In genomic region chr5:147369742-147370374, GRCh38 we compare ENCODE assay signal across 8 cellular contexts.
A peak's percentile ranks its signal among the peaks of the same experiment; 100 is the strongest.
DNase-seq lines count a peak whose midpoint lies in the region; ATAC-seq, FAIRE-seq and TF ChIP-seq lines count a peak whose summit lies in the region.

No MANE protein-coding gene starts in this region.

- H3K4me2 ChIP-seq in A549 = no peak overlapping the region

- DNase-seq in A549 (ENCODE audit: low read depth in 1 of 2, low spot score in 1 of 2) (peak; percentile 15 to 20), HFFc6 (peak; percentile 22), SK-MEL-5 (ENCODE audit: low read depth, low spot score) (peak; percentile 61), iris pigment epithelial cell (ENCODE audit: low read depth) (peak; percentile 20), T-helper 17 cell (no peak)
- no peak for DNase-seq in NK-92 treated with Interleukin-12 subunit alpha and Interleukin-12 subunit beta, amount 100 ng/mL, for 24 hours (lab: John Stamatoyannopoulos, UW)
- DNase-seq in stimulated activated CD4-positive, alpha-beta T cell treated with anti-CD3 and anti-CD28 coated beads, Interleukin-4, amount 100 ng/mL, for 1 hour = no peak

- H3K4me1 ChIP-seq in A549 = no peaks in the 10 kb centered on the region

- in situ Hi-C loops in SK-MEL-5 (cut with HindIII; ENCODE audit: low pct_unique_long_range_greater_than_20kb, low sequenced_read_pairs) = no loop called here

- TF ChIP-seq CTCF in A549 (IDR thresholded peaks at IDR 0.05) = peak; percentile 64
- peak; percentile 81 for TF ChIP-seq CTCF in HFFc6 (IDR thresholded peaks at IDR 0.05)

- CTCF ChIA-PET in A549 (lab: Yijun Ruan, JAX) = interaction anchor here (0.5 to 5.5 kb wide), 35 partner anchors 9 to 831 kb away, joined by 3 to 65 read pairs (median 4); partner anchors contain the start of gene STK32A

- no peak overlapping the region for H3K4me3 Mint-ChIP-seq in HFFc6
- H3K4me3 Mint-ChIP-seq in T-helper 17 cell = no peak overlapping the region

- no peak overlapping the region for H3K4me3 ChIP-seq in A549

- no peak for FAIRE-seq in A549 (lab: Jason Lieb, UNC)

- H3K4me1 Mint-ChIP-seq in HFFc6 (ENCODE audit: low read depth) (0 out of 2 replicates have a peak, but pooled peaks cover 11% of the 10 kb centered on the region), T-helper 17 cell (peaks cover 6% of the 10 kb centered on the region)

- TF ChIP-seq POLR2A in A549 (IDR thresholded peaks at IDR 0.05; ENCODE audit: low read length) = no peak

- H3K9me3 Mint-ChIP-seq in HFFc6 = no peaks in the 10 kb centered on the region

- POLR2A ChIA-PET in A549 (lab: Yijun Ruan, JAX) = interaction anchor here (0.8 to 1.4 kb wide), 2 partner anchors 135 to 146 kb away, joined by 4 read pairs; partner anchors contain the start of gene STK32A

- no peak for TF ChIP-seq EP300 in A549 (IDR thresholded peaks at IDR 0.05)

- 0% methylated on average over 2 of the region's 2 CpGs for WGBS in A549 (ENCODE audit: missing lambda C conversion rate)

- H3K27ac Mint-ChIP-seq in HFFc6 (no peak overlapping the region), T-helper 17 cell (no peak overlapping the region)

- no peaks in the 10 kb centered on the region for H3K36me3 Mint-ChIP-seq in HFFc6 (ENCODE audit: low read depth)
- H3K36me3 Mint-ChIP-seq in T-helper 17 cell (ENCODE audit: low read depth) = no peaks in the 10 kb centered on the region

- peak; percentile 47 to 66; a peak in 2 of 6 replicates for ATAC-seq in A549
- ATAC-seq in HG03135 (IDR thresholded peaks at IDR 0.05; ENCODE audit: unreplicated experiment) = no peak
- ATAC-seq in T-helper 17 cell = no peak

- H3K27ac ChIP-seq in A549 = no peak overlapping the region

- no peaks in the 10 kb centered on the region for H3K9me3 ChIP-seq in A549
- no peaks in the 10 kb centered on the region for H3K9me3 ChIP-seq in T-helper 17 cell (ENCODE audit: control insufficient read depth, low read length, poor library complexity, severe bottlenecking)

- H3K27me3 Mint-ChIP-seq in HFFc6 (ENCODE audit: insufficient read depth) (peaks cover 5% of the 10 kb centered on the region; the same call in 1 of the 2 replicates), T-helper 17 cell (no peaks in the 10 kb centered on the region)

- peak; percentile 76 to 84 for TF ChIP-seq RAD21 in A549 (conservative IDR thresholded peaks at IDR 0.05 in 1 of 2, IDR thresholded peaks at IDR 0.05 in 1 of 2)

TF ChIP-seq in A549, 52 proteins besides CTCF, POLR2A, EP300 and RAD21:
- TF ChIP-seq EHMT2 (IDR thresholded peaks at IDR 0.05; ENCODE audit: low read depth) (no peak), RARB (CRISPR knock-in tag; IDR thresholded peaks at IDR 0.05) (no peak), SMC3 (IDR thresholded peaks at IDR 0.05) (peak; percentile 81)

Comparison
In these comparisons a context has a peak if more than half of its experiments do, and no peak if none do; other contexts are left out.
1. ATAC-seq: peak in A549 (2 of 2); none in HG03135 (single experiment) and T-helper 17 cell (single experiment).
2. DNase-seq: peak in A549 (2 of 2), HFFc6 (single experiment), SK-MEL-5 (single experiment) and iris pigment epithelial cell (single experiment); none in NK-92 treated with Interleukin-12 subunit alpha and Interleukin-12 subunit beta, amount 100 ng/mL, for 24 hours (single experiment), stimulated activated CD4-positive, alpha-beta T cell treated with anti-CD3 and anti-CD28 coated beads, Interleukin-4, amount 100 ng/mL, for 1 hour (single experiment) and T-helper 17 cell (0 of 3).